ENCODE assay signal across 17 cellular contexts in genomic region chr13:100630564-100630963, GRCh38. TPM values are rescaled to one million over a fixed set of nuclear protein-coding genes. Genes with fewer than 3 reads are reported as not detected.
A peak's percentile ranks its signal among the peaks of the same experiment; 100 is the strongest.
DNase-seq lines count a peak whose midpoint lies in the region; ATAC-seq and TF ChIP-seq lines count a peak whose summit lies in the region.
"Had no signal": no experiment of that assay in that cellular context is flagged by ENCODE, and none has a peak within 500 bp of the region (broad histone marks: within the 10 kb centered on the region; RNA-seq: fewer than 3 reads in every experiment).

No MANE protein-coding gene starts in this region.

- no peaks in the 10 kb centered on the region for H3K9me3 ChIP-seq in SJCRH30 (replicated peaks)
- H3K9me3 ChIP-seq: psoas muscle had no signal

- peaks cover 4% of the 10 kb centered on the region for H3K36me3 ChIP-seq in SJCRH30

- no peak overlapping the region for H3K4me3 Mint-ChIP-seq in mesothelial cell of epicardium

- peak overlapping the region; percentile 58 for H3K27ac Mint-ChIP-seq in mesothelial cell of epicardium

- H3K4me3 ChIP-seq in SJCRH30 = no peak overlapping the region
- H3K4me3 ChIP-seq: GM23248, psoas muscle had no signal

- H3K4me1 Mint-ChIP-seq in mesothelial cell of epicardium = peaks cover 12% of the 10 kb centered on the region

- TF ChIP-seq CTCF in mesothelial cell of epicardium (IDR thresholded peaks at IDR 0.05; ENCODE audit: unreplicated experiment) = no peak

- H3K4me1 ChIP-seq in SJCRH30 = no peaks in the 10 kb centered on the region
- H3K4me1 ChIP-seq: psoas muscle had no signal

- no peak overlapping the region for H3K27ac ChIP-seq in SJCRH30
- H3K27ac ChIP-seq: GM23248, psoas muscle had no signal

- DNase-seq in DMS153 treated with DMSO at 0.1 percent for 48 hours (lab: John Stamatoyannopoulos, UW; ENCODE audit: unreplicated experiment) = peak; percentile 53
- peak; percentile 69 to 93 for DNase-seq in NCI-H2081 (lab: John Stamatoyannopoulos, UW)
- peak; percentile 37 for DNase-seq in cerebellum (ENCODE audit: low spot score)
- no peak for DNase-seq in mesothelial cell of epicardium (ENCODE audit: low spot score in 2 of 2, unreplicated experiment in 2 of 2)
- no peak for DNase-seq in SJCRH30
- no peak for DNase-seq in stimulated activated CD4-positive, alpha-beta T cell treated with anti-CD3 and anti-CD28 coated beads, Interleukin-4, amount 100 ng/mL, for 4 hours
- no peak for DNase-seq in GM19238 (ENCODE audit: insufficient read length, low spot score)
- DNase-seq: activated CD4-positive, alpha-beta T cell treated with anti-CD3 and anti-CD28 coated beads for 1 hour; activated T-cell treated with anti-CD3 and anti-CD28 coated beads, Interleukin-2, amount 50 U/mL, for 1 hour; DMS79 treated with DMSO at 0.1 percent for 48 hours; GM23248; mammary epithelial cell; NCI-H1436 treated with DMSO at 0.1 percent for 48 hours; OCI-M1; psoas muscle; stimulated activated naive CD4-positive, alpha-beta T cell had no signal

- H3K27me3 Mint-ChIP-seq in mesothelial cell of epicardium (ENCODE audit: low read depth) = no peaks in the 10 kb centered on the region

- no peaks in the 10 kb centered on the region for H3K27me3 ChIP-seq in SJCRH30

- no peaks in the 10 kb centered on the region for H3K9me3 Mint-ChIP-seq in mesothelial cell of epicardium

- H3K36me3 Mint-ChIP-seq in mesothelial cell of epicardium = peaks cover 44% of the 10 kb centered on the region

- ATAC-seq in GM19035 (IDR thresholded peaks at IDR 0.05; ENCODE audit: unreplicated experiment) = no peak
- ATAC-seq: psoas muscle had no signal

RNA-seq across cellular contexts. Expression of gene GGACT, which starts 42.0 kb away (rescaled TPM):
- total RNA-seq in cerebellum = 3.3 TPM
- 6.3 to 7.5 TPM (median 6.6 TPM) in 3 replicates for total RNA-seq in mesothelial cell of epicardium
- 0.97 and 1.2 TPM in 2 replicates for total RNA-seq in SJCRH30 (2014; rRNA removed; shearing (Covaris generic))

RNA-seq across cellular contexts. Expression of gene TMTC4, which starts 44.0 kb away (rescaled TPM):
- 73.3 TPM for total RNA-seq in cerebellum
- total RNA-seq in mesothelial cell of epicardium = 37.5 to 40.9 TPM (median 39.3 TPM) in 3 replicates
- 20.7 and 25.0 TPM in 2 replicates for total RNA-seq in SJCRH30 (2014; rRNA removed; shearing (Covaris generic))

Comparison
In these comparisons a context has a peak if more than half of its experiments do, and no peak if none do; other contexts are left out.
1. DNase-seq: peak in DMS153 treated with DMSO at 0.1 percent for 48 hours (single experiment), NCI-H2081 (2 of 2) and cerebellum (single experiment); none in mesothelial cell of epicardium (0 of 2), SJCRH30 (0 of 2), stimulated activated CD4-positive, alpha-beta T cell treated with anti-CD3 and anti-CD28 coated beads, Interleukin-4, amount 100 ng/mL, for 4 hours (0 of 2) and GM19238 (single experiment).